13 cellular contexts compared by ENCODE assay signal in the genomic region with DNA sequence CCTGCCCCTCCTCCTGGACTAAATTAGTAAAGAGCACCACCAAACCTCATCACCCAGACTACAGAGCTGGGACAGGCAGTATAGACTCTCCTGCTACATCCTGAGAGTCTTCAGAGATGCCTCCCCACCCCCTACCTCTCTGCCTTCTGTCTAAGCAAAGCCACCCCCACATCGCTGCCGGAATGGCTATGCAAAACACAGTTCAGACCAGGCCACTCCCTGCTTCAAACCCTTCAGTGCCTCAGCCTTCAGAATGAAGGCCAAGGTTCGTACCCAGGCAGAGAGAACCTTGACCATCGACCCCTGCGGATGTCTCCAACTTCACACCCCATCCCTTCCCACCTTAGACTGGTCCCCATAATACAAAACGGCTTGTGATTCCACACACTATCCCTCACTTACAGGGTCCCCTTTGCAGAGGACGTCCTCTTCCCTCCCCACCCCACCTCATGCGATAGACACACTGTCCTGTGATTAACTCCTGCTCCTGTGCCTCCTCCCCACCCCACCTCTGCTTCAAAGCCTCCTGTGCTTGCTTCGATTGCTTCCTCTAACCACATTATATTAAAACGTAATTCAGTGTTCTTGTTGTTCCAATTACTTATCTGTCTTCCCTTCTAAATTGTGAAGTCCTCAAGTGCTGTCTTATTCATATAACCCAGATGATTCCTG.
DNase-seq lines count a peak whose midpoint lies in the region; ATAC-seq and TF ChIP-seq lines count a peak whose summit lies in the region.
"Had no signal": no experiment of that assay in that cellular context is flagged by ENCODE, and none has a peak within 500 bp of the region (broad histone marks: within the 10 kb centered on the region; RNA-seq: fewer than 3 reads in every experiment).

No MANE protein-coding gene starts in this region.

- H3K9me3 ChIP-seq in Loucy (ENCODE audit: insufficient read depth, low read depth, low read length) = no peaks in the 10 kb centered on the region

- H3K27me3 ChIP-seq in Loucy (ENCODE audit: insufficient read depth, low read length, poor library complexity, severe bottlenecking) = no peaks in the 10 kb centered on the region

- H3K4me2 ChIP-seq in Loucy (ENCODE audit: low read depth, low read length, poor library complexity, severe bottlenecking) = peak overlapping the region; percentile 54
- H3K4me2 ChIP-seq: PC-9 had no signal

- H3K4me1 Mint-ChIP-seq in T-helper 2 cell treated with Interferon-gamma antibody and Interleukin-4, amounts not matched to agents 5 μg/mL and 100 μg/mL, for 36 hours (ENCODE audit: low read depth) = peaks cover 22% of the 10 kb centered on the region
- H3K4me1 Mint-ChIP-seq in type B pancreatic cell (ENCODE audit: unreplicated experiment) = peaks cover 31% of the 10 kb centered on the region

- H3K36me3 ChIP-seq in Loucy (ENCODE audit: insufficient read depth, low read length) = no peaks in the 10 kb centered on the region

- no peak for DNase-seq in T-helper 2 cell treated with Interferon-gamma antibody and Interleukin-4, amounts not matched to agents 5 μg/mL and 100 μg/mL, for 36 hours (ENCODE audit: low spot score)
- DNase-seq in T-helper 2 cell (no peak), islet precursor cell (peak; percentile 34), type B pancreatic cell (ENCODE audit: extremely low spot score, unreplicated experiment) (peak; percentile 37), NCI-H226 (no peak), iPS-NIHi7 (ENCODE audit: extremely low spot score) (no peak)
- DNase-seq: HCEC 1CT, NCI-H1417, NCI-H1930, PC-9 had no signal

- peak overlapping the region; percentile 64 for H3K9ac ChIP-seq in Loucy (ENCODE audit: low read depth, low read length, poor library complexity, severe bottlenecking)

- H3K9me3 Mint-ChIP-seq in T-helper 2 cell treated with Interferon-gamma antibody and Interleukin-4, amounts not matched to agents 5 μg/mL and 100 μg/mL, for 36 hours = peaks cover 12% of the 10 kb centered on the region
- peaks cover 11% of the 10 kb centered on the region for H3K9me3 Mint-ChIP-seq in type B pancreatic cell

- TF ChIP-seq CTCF in Loucy (conservative IDR thresholded peaks at IDR 0.05; ENCODE audit: low read length) (no peak), type B pancreatic cell (conservative IDR thresholded peaks at IDR 0.05) (no peak)

- no peaks in the 10 kb centered on the region for H4K20me1 ChIP-seq in Loucy (ENCODE audit: insufficient read depth, low read length, poor library complexity, severe bottlenecking)

- H3K36me3 Mint-ChIP-seq in T-helper 2 cell treated with Interferon-gamma antibody and Interleukin-4, amounts not matched to agents 5 μg/mL and 100 μg/mL, for 36 hours (ENCODE audit: low read depth) = peaks cover 5% of the 10 kb centered on the region
- H3K36me3 Mint-ChIP-seq in type B pancreatic cell = no peaks in the 10 kb centered on the region

- H3K79me2 ChIP-seq in Loucy (ENCODE audit: insufficient read depth, low read length) = no peaks in the 10 kb centered on the region

- H3K4me3 Mint-ChIP-seq in T-helper 2 cell treated with Interferon-gamma antibody and Interleukin-4, amounts not matched to agents 5 μg/mL and 100 μg/mL, for 36 hours = peak overlapping the region; percentile 17
- no peak overlapping the region for H3K4me3 Mint-ChIP-seq in type B pancreatic cell
- H3K4me3 Mint-ChIP-seq: B cell had no signal

- 0 out of 2 replicates have a peak, but pooled peaks cover 5% of the 10 kb centered on the region for H3F3A ChIP-seq in Loucy (ENCODE audit: low read depth)

- H3K27me3 Mint-ChIP-seq in T-helper 2 cell treated with Interferon-gamma antibody and Interleukin-4, amounts not matched to agents 5 μg/mL and 100 μg/mL, for 36 hours (ENCODE audit: low read depth) = peaks cover 19% of the 10 kb centered on the region
- H3K27me3 Mint-ChIP-seq in type B pancreatic cell = peaks cover 6% of the 10 kb centered on the region

- no peak for ATAC-seq in SK-N-SH treated with all-trans-retinoic acid at 6 μM for 48 hours

- H3K4me3 ChIP-seq in Loucy (ENCODE audit: low read length, poor library complexity, severe bottlenecking) = no peak overlapping the region
- H3K4me3 ChIP-seq: PC-9 had no signal

- no peak overlapping the region for H3K27ac Mint-ChIP-seq in T-helper 2 cell treated with Interferon-gamma antibody and Interleukin-4, amounts not matched to agents 5 μg/mL and 100 μg/mL, for 36 hours
- no peak overlapping the region for H3K27ac Mint-ChIP-seq in type B pancreatic cell
- H3K27ac Mint-ChIP-seq: B cell had no signal

- H3K9me2 ChIP-seq in Loucy (replicated peaks; ENCODE audit: low read depth, low read length) = no peaks in the 10 kb centered on the region

- H3K4me1 ChIP-seq in Loucy (ENCODE audit: insufficient read depth, low read length, poor library complexity, severe bottlenecking) = peaks cover 25% of the 10 kb centered on the region

- H2AFZ ChIP-seq in Loucy (ENCODE audit: low read length) = no peak overlapping the region
- H2AFZ ChIP-seq: PC-9 had no signal

TF ChIP-seq in SK-N-SH treated with all-trans-retinoic acid at 6 μM for 48 hours, 23 proteins besides CTCF, POLR2A, EP300 and RAD21:
- no peak for TF ChIP-seq BACH2 (CRISPR knock-in tag; IDR thresholded peaks at IDR 0.05; ENCODE audit: borderline replicate concordance)
TF ChIP-seq in SK-N-SH treated with all-trans-retinoic acid at 6 μM for 48 hours: peak in this region for 0.

Comparison
In these comparisons a context has a peak if more than half of its experiments do, and no peak if none do; other contexts are left out.
1. DNase-seq: peak in islet precursor cell (single experiment) and type B pancreatic cell (single experiment); none in T-helper 2 cell treated with Interferon-gamma antibody and Interleukin-4, amounts not matched to agents 5 μg/mL and 100 μg/mL, for 36 hours (single experiment), T-helper 2 cell (0 of 5), NCI-H226 (single experiment) and iPS-NIHi7 (single experiment).